Comparison of ENCODE assay signal across 10 cellular contexts in genomic region chr16:66486773-66487579, GRCh38. TPM values are rescaled to one million over a fixed set of nuclear protein-coding genes. Genes with fewer than 3 reads are reported as not detected.
DNase-seq lines count a peak whose midpoint lies in the region; ATAC-seq, FAIRE-seq and TF ChIP-seq lines count a peak whose summit lies in the region.
"Had no signal": no experiment of that assay in that cellular context is flagged by ENCODE, and none has a peak within 500 bp of the region (broad histone marks: within the 10 kb centered on the region; RNA-seq: fewer than 3 reads in every experiment).

No MANE protein-coding gene starts in this region.

- no peaks in the 10 kb centered on the region for H3K27me3 ChIP-seq in ACC112 (ENCODE audit: insufficient read depth, low read length)

- no peak for FAIRE-seq in D721Med (lab: Jason Lieb, UNC)

- H3K79me2 ChIP-seq in ACC112 (ENCODE audit: control insufficient read depth, insufficient read depth, low read length, unreplicated experiment), result no peaks in the 10 kb centered on the region

- DNase-seq in M059J (ENCODE audit: low read depth) (peak; percentile 87), choroid plexus epithelial cell (ENCODE audit: low read depth) (peak; percentile 94), lung microvascular endothelial cell (ENCODE audit: low read depth in 2 of 2) (peak; percentile 72 to 75), D721Med (ENCODE audit: insufficient read length, low spot score) (no peak), NCI-H524 treated with DMSO at 0.1 percent for 48 hours (lab: John Stamatoyannopoulos, UW) (no peak)
- DNase-seq: stimulated activated CD4-positive, alpha-beta T cell treated with anti-CD3 and anti-CD28 coated beads, Interleukin-1b, Interleukin-23, amount 100 ng/mL, for 48 hours had no signal

- peaks cover 20% of the 10 kb centered on the region for H3K4me1 ChIP-seq in ACC112 (ENCODE audit: control insufficient read depth, insufficient read depth, low read length, unreplicated experiment)

- H2AFZ ChIP-seq in ACC112 (ENCODE audit: low read length, unreplicated experiment), result peak overlapping the region; percentile 21

- H3K4me3 ChIP-seq in ACC112 (ENCODE audit: low read depth, low read length) (no peak overlapping the region), choroid plexus epithelial cell (ENCODE audit: low read depth, low read length) (no peak overlapping the region)

- no peak for ATAC-seq in GM21529 (IDR thresholded peaks at IDR 0.05; ENCODE audit: unreplicated experiment)
- ATAC-seq in GM19395 (IDR thresholded peaks at IDR 0.05; ENCODE audit: unreplicated experiment), result no peak
- ATAC-seq: T-cell had no signal

- no peaks in the 10 kb centered on the region for H3K36me3 ChIP-seq in ACC112 (ENCODE audit: insufficient read depth, low read length)

- no peak for TF ChIP-seq CTCF in choroid plexus epithelial cell (conservative IDR thresholded peaks at IDR 0.05; ENCODE audit: low read depth, low read length)
- TF ChIP-seq CTCF in D721Med (IDR thresholded peaks at IDR 0.05; ENCODE audit: insufficient read depth, missing control alignments), result no peak

- peak overlapping the region; percentile 68 for H3K27ac ChIP-seq in ACC112 (ENCODE audit: low read depth, low read length)

RNA-seq across cellular contexts. Expression of gene BEAN1, which starts 59.9 kb away (rescaled TPM):
- not detected in 2 replicates for total RNA-seq in M059J (2014; rRNA removed; shearing (Covaris generic))
- total RNA-seq in lung microvascular endothelial cell, result not detected in 2 replicates
- total RNA-seq: T-cell had no signal

Comparison
In these comparisons a context has a peak if more than half of its experiments do, and no peak if none do; other contexts are left out.
1. DNase-seq: peak in M059J (single experiment), choroid plexus epithelial cell (single experiment) and lung microvascular endothelial cell (2 of 2); none in D721Med (single experiment) and NCI-H524 treated with DMSO at 0.1 percent for 48 hours (single experiment).